ENCODE assay signal across 8 cellular contexts in genomic region chr1:5745776-5746610, GRCh38.
DNase-seq lines count a peak whose midpoint lies in the region; ATAC-seq and TF ChIP-seq lines count a peak whose summit lies in the region.

No MANE protein-coding gene starts in this region.

- CTCF ChIA-PET in A673 (lab: Charles Lee), result interaction anchor here (0.6 to 1.2 kb wide), 5 partner anchors 165 to 1888 kb away, joined by 3 to 6 read pairs (median 4); no protein-coding TSS in a partner anchor

- H3K27ac ChIP-seq in A673 (ENCODE audit: low read depth, low read length, poor library complexity, severe bottlenecking), result no peak overlapping the region

- intact Hi-C loops in A673 (cut with micrococcal nuclease; ENCODE audit: unreplicated experiment) (loop anchor here (1.0 to 5.0 kb wide), 2 partner anchors 109 to 236 kb away; no protein-coding TSS in a partner anchor), cardiac septum (cut with DNase I) (loop anchor here (2.0 to 10.0 kb wide), 5 partner anchors 109 to 1834 kb away; partner anchors contain the start of gene AJAP1)

- DNase-seq in A673 (ENCODE audit: low spot score) (peak; percentile 84), GM13977 (ENCODE audit: low spot score) (peak; percentile 88), Kasumi-1 (lab: John Stamatoyannopoulos, UW) (peak; percentile 69 to 71), SKM-1 (lab: John Stamatoyannopoulos, UW; ENCODE audit: unreplicated experiment) (peak; percentile 57), cardiac septum (ENCODE audit: low spot score) (peak; percentile 76), putamen (ENCODE audit: low spot score) (peak; percentile 48), middle frontal gyrus (ENCODE audit: extremely low spot score, low spot score) (no peak)
- DNase-seq in activated naive CD4-positive, alpha-beta T cell treated with anti-CD3 and anti-CD28 coated beads, Interleukin-2, amount 50 U/mL, for 72 hours (ENCODE audit: low spot score in 2 of 2), result peak; percentile 54 to 60

- no peaks in the 10 kb centered on the region for H3K36me3 Mint-ChIP-seq in activated naive CD4-positive, alpha-beta T cell treated with anti-CD3 and anti-CD28 coated beads, Interleukin-2, amount 50 U/mL, for 72 hours

- no peak overlapping the region for H3K4me3 ChIP-seq in A673 (ENCODE audit: low read depth, low read length, poor library complexity, severe bottlenecking)

- H3K27me3 ChIP-seq in A673 (replicated peaks; ENCODE audit: insufficient read depth, low read depth, low read length, poor library complexity), result no peaks in the 10 kb centered on the region

- BruUV-seq in A673 (replicated peaks; lab: Mats Ljungman, UMichigan), result no TSS peak

- no peaks in the 10 kb centered on the region for H3K36me3 ChIP-seq in A673 (ENCODE audit: insufficient read depth, low read length, poor library complexity, severe bottlenecking)

- ATAC-seq in activated naive CD4-positive, alpha-beta T cell treated with anti-CD3 and anti-CD28 coated beads, Interleukin-2, amount 50 U/mL, for 72 hours, result peak; percentile 65 to 77

- peaks cover 22% of the 10 kb centered on the region for H3K4me1 ChIP-seq in A673 (ENCODE audit: insufficient read depth, low read length, poor library complexity, severe bottlenecking)

- TF ChIP-seq CTCF in A673 (conservative IDR thresholded peaks at IDR 0.05; ENCODE audit: low read depth, low read length), result peak; percentile 97
- peak; percentile 99 for TF ChIP-seq CTCF in GM13977 (IDR thresholded peaks at IDR 0.05; ENCODE audit: extremely low read depth, insufficient read depth, missing control alignments)

- in situ Hi-C loops in GM13977 (cut with MboI; ENCODE audit: low pct_unique_long_range_greater_than_20kb, low sequenced_read_pairs, unreplicated experiment), result loop anchor here (25.0 kb wide), 1 partner anchor 1834 kb away; the partner anchor contains the start of gene C1orf174

- POLR2A ChIA-PET in A673 (lab: Charles Lee; ENCODE audit: low non-redundant PET), result no interaction called here

- no peaks in the 10 kb centered on the region for H3K9me3 Mint-ChIP-seq in activated naive CD4-positive, alpha-beta T cell treated with anti-CD3 and anti-CD28 coated beads, Interleukin-2, amount 50 U/mL, for 72 hours

- H3K9me3 ChIP-seq in A673 (ENCODE audit: low read depth, low read length, poor library complexity, severe bottlenecking), result no peaks in the 10 kb centered on the region

- no peak overlapping the region for H3K27ac Mint-ChIP-seq in activated naive CD4-positive, alpha-beta T cell treated with anti-CD3 and anti-CD28 coated beads, Interleukin-2, amount 50 U/mL, for 72 hours
